In the genomic region with DNA sequence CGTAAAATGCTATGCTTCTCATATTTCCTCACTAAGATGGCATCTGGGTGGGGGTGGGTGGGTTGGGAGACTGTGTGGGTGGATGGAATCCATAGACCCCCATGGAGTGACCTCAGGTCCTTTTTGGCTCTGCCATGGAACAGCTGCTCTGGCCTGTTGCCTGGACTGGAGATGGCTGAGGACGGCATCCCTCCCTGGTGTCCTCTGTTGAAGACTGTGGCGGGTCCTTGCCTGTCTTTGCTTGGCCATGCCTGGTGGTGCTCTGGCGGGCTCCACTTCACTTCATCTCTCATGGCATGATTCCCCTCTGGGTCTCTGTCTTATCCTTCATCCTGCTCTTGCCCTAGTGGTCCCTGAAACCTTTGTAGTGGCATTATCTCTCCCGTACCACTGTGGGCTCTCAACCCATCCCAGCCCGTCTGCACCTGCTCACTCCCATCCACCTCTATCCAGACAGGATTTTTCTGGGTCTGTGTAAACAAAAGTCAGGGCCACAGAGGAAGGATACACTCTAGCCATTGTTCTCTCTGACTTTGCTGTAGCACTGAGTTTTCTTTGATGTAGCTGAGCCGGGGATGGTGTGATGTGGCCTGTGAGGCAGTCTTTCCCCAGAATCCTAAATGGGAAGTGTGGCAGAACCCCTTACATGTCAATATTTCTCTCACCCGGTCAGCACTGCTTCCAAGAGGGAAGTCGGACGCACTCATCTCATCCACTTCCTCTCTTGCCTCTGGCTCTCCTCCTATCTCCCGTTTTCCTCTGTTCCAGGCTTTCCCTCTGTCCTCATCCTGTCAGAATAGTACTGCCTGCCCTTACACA, we compare ENCODE assay signal across 9 cellular contexts. TPM values are rescaled to one million over a fixed set of nuclear protein-coding genes. Genes with fewer than 3 reads are reported as not detected.
DNase-seq lines count a peak whose midpoint lies in the region; ATAC-seq, FAIRE-seq and TF ChIP-seq lines count a peak whose summit lies in the region.
"Had no signal": no experiment of that assay in that cellular context is flagged by ENCODE, and none has a peak within 500 bp of the region (broad histone marks: within the 10 kb centered on the region; RNA-seq: fewer than 3 reads in every experiment).

No MANE protein-coding gene starts in this region.

- peaks cover 62% of the 10 kb centered on the region for H3K4me1 Mint-ChIP-seq in stimulated activated naive CD8-positive, alpha-beta T cell treated with anti-CD3 and anti-CD28 coated beads, Interleukin-15, amount 100 ng/mL, for 72 hours

- no peak for TF ChIP-seq POLR2A in GM12892 (IDR thresholded peaks at IDR 0.05; ENCODE audit: low read depth, low read length)

- no peaks in the 10 kb centered on the region for H3K27me3 Mint-ChIP-seq in stimulated activated naive CD8-positive, alpha-beta T cell treated with anti-CD3 and anti-CD28 coated beads, Interleukin-15, amount 100 ng/mL, for 72 hours

- FAIRE-seq in GM12892 (lab: Jason Lieb, UNC): no peak

- ATAC-seq in left ventricle myocardium superior (peak; percentile 62), HG03045 (IDR thresholded peaks at IDR 0.05; ENCODE audit: unreplicated experiment) (no peak)
- no peak for ATAC-seq in stimulated activated naive CD8-positive, alpha-beta T cell treated with anti-CD3 and anti-CD28 coated beads, Interleukin-15, amount 100 ng/mL, for 72 hours

- H3K27ac ChIP-seq in angular gyrus (ENCODE audit: low read depth, low read length): peak overlapping the region; percentile 92
- H3K27ac ChIP-seq: parathyroid adenoma had no signal

- intact Hi-C loops in left ventricle myocardium superior (cut with micrococcal nuclease): no loop called here

- H3K4me3 Mint-ChIP-seq in stimulated activated naive CD8-positive, alpha-beta T cell treated with anti-CD3 and anti-CD28 coated beads, Interleukin-15, amount 100 ng/mL, for 72 hours: no peak overlapping the region

- no peaks in the 10 kb centered on the region for H3K9me3 Mint-ChIP-seq in stimulated activated naive CD8-positive, alpha-beta T cell treated with anti-CD3 and anti-CD28 coated beads, Interleukin-15, amount 100 ng/mL, for 72 hours

- peak overlapping the region; percentile 5 to 30 for H3K27ac Mint-ChIP-seq in stimulated activated naive CD8-positive, alpha-beta T cell treated with anti-CD3 and anti-CD28 coated beads, Interleukin-15, amount 100 ng/mL, for 72 hours

- DNase-seq in LHCN-M2 (ENCODE audit: low read depth): peak; percentile 74
- peak; percentile 64 for DNase-seq in left ventricle myocardium superior
- no peak for DNase-seq in stimulated activated naive CD8-positive, alpha-beta T cell treated with anti-CD3 and anti-CD28 coated beads, Interleukin-15, amount 100 ng/mL, for 72 hours
- DNase-seq in RKO (ENCODE audit: low spot score): no peak
- DNase-seq in mucosa of gallbladder (ENCODE audit: low spot score): no peak
- no peak for DNase-seq in GM12892 (ENCODE audit: insufficient read length)

RNA-seq across cellular contexts. Expression of gene WDFY2, which starts 36.1 kb away (rescaled TPM):
- total RNA-seq in LHCN-M2 (2014; rRNA removed) (7.6 and 8.2 TPM in 2 replicates), left ventricle myocardium superior (4.9 TPM), mucosa of gallbladder (8.7 TPM)
- 5.0 TPM for polyA plus RNA-seq in LHCN-M2 (2012)
- polyA plus RNA-seq in GM12892 (2012; ENCODE audit: missing spikeins): 5.0 TPM

Comparison
In these comparisons a context has a peak if more than half of its experiments do, and no peak if none do; other contexts are left out.
1. DNase-seq: peak in LHCN-M2 (single experiment) and left ventricle myocardium superior (single experiment); none in stimulated activated naive CD8-positive, alpha-beta T cell treated with anti-CD3 and anti-CD28 coated beads, Interleukin-15, amount 100 ng/mL, for 72 hours (0 of 2), RKO (single experiment), mucosa of gallbladder (single experiment) and GM12892 (single experiment).